Comparison of ENCODE assay signal across 15 cellular contexts in genomic region chr4:152172146-152172545, GRCh38.
DNase-seq lines count a peak whose midpoint lies in the region; ATAC-seq and TF ChIP-seq lines count a peak whose summit lies in the region.
"Had no signal": no experiment of that assay in that cellular context is flagged by ENCODE, and none has a peak within 500 bp of the region (broad histone marks: within the 10 kb centered on the region; RNA-seq: fewer than 3 reads in every experiment).

No MANE protein-coding gene starts in this region.

- DNase-seq in COLO829 (ENCODE audit: low spot score) (peak; percentile 34), HAP-1 (ENCODE audit: low spot score in 2 of 2) (peak; percentile 66 to 77), NCI-H526 treated with DMSO at 0.1 percent for 48 hours (lab: John Stamatoyannopoulos, UW) (peak; percentile 70), endodermal cell (peak; percentile 13), Ammon's horn (ENCODE audit: low spot score) (no peak), left colon (no peak), NCI-H2227 treated with DMSO at 0.1 percent for 48 hours (lab: John Stamatoyannopoulos, UW) (no peak)
- DNase-seq: Caco-2; CD4-positive, alpha-beta memory T cell; H7 had no signal

- no peak overlapping the region for H3K27ac Mint-ChIP-seq in endodermal cell
- H3K27ac Mint-ChIP-seq: GM23338, IgD-negative memory B cell had no signal

- H3K4me3 ChIP-seq in HAP-1, result no peak overlapping the region
- H3K4me3 ChIP-seq in endodermal cell (ENCODE audit: low read length), result no peak overlapping the region
- H3K4me3 ChIP-seq: GM23338 had no signal

- H3K36me3 Mint-ChIP-seq in endodermal cell (ENCODE audit: low read depth), result no peaks in the 10 kb centered on the region
- H3K36me3 Mint-ChIP-seq: CD4-positive, alpha-beta memory T cell had no signal

- in situ Hi-C loops in HAP-1 (cut with MboI; ENCODE audit: low sequenced_read_pairs), result no loop called here

- intact Hi-C loops in left colon (cut with DNase I, micrococcal nuclease), result no loop called here

- H3K4me1 Mint-ChIP-seq in endodermal cell, result peaks cover 8% of the 10 kb centered on the region
- H3K4me1 Mint-ChIP-seq: IgD-negative memory B cell had no signal

- H3K27me3 ChIP-seq in HAP-1 (ENCODE audit: low read depth) (no peaks in the 10 kb centered on the region), endodermal cell (ENCODE audit: control insufficient read depth, insufficient read depth, low read length, poor library complexity, severe bottlenecking) (no peaks in the 10 kb centered on the region)
- H3K27me3 ChIP-seq: BE2C had no signal

- H3K27ac ChIP-seq in endodermal cell (ENCODE audit: low read depth, low read length), result no peak overlapping the region
- H3K27ac ChIP-seq: C4-2B had no signal

- H3K36me3 ChIP-seq in HAP-1 (replicated peaks), result no peaks in the 10 kb centered on the region
- H3K36me3 ChIP-seq in endodermal cell (ENCODE audit: control insufficient read depth, insufficient read depth, low read length), result no peaks in the 10 kb centered on the region
- H3K36me3 ChIP-seq: BE2C had no signal

- no peak overlapping the region for H3K4me3 Mint-ChIP-seq in endodermal cell
- H3K4me3 Mint-ChIP-seq: CD4-positive, alpha-beta memory T cell; GM23338; IgD-negative memory B cell had no signal

- WGBS in endodermal cell (ENCODE audit: insufficient coverage in 1 of 2, insufficient read length in 1 of 2), 2 experiments, result 85 to 92% methylated on average over 5 of the region's 6 CpGs

- no peaks in the 10 kb centered on the region for H3K27me3 Mint-ChIP-seq in endodermal cell (ENCODE audit: insufficient read depth)

- H3K4me1 ChIP-seq in HAP-1, result peaks cover 7% of the 10 kb centered on the region
- no peaks in the 10 kb centered on the region for H3K4me1 ChIP-seq in endodermal cell (ENCODE audit: control insufficient read depth, insufficient read depth, low read length)
- H3K4me1 ChIP-seq: Caco-2 had no signal

- no peak for ATAC-seq in left colon
- no peak for ATAC-seq in SK-N-SH treated with all-trans-retinoic acid at 6 μM for 48 hours
- ATAC-seq: GM23338 had no signal

- H3K9ac ChIP-seq in endodermal cell (ENCODE audit: extremely low read depth, low read length, poor library complexity, severe bottlenecking), result no peak overlapping the region

- TF ChIP-seq CTCF in endodermal cell (conservative IDR thresholded peaks at IDR 0.05), result no peak

- H3K9me3 Mint-ChIP-seq in endodermal cell, result no peaks in the 10 kb centered on the region
- H3K9me3 Mint-ChIP-seq: GM23338 had no signal

- no peaks in the 10 kb centered on the region for H3K9me3 ChIP-seq in HAP-1
- H3K9me3 ChIP-seq in endodermal cell (ENCODE audit: control insufficient read depth, low read length), result no peaks in the 10 kb centered on the region
- H3K9me3 ChIP-seq: BE2C, Caco-2 had no signal

TF ChIP-seq in SK-N-SH treated with all-trans-retinoic acid at 6 μM for 48 hours, 23 proteins besides CTCF, POLR2A, EP300 and RAD21:
- TF ChIP-seq, protein P1, sequence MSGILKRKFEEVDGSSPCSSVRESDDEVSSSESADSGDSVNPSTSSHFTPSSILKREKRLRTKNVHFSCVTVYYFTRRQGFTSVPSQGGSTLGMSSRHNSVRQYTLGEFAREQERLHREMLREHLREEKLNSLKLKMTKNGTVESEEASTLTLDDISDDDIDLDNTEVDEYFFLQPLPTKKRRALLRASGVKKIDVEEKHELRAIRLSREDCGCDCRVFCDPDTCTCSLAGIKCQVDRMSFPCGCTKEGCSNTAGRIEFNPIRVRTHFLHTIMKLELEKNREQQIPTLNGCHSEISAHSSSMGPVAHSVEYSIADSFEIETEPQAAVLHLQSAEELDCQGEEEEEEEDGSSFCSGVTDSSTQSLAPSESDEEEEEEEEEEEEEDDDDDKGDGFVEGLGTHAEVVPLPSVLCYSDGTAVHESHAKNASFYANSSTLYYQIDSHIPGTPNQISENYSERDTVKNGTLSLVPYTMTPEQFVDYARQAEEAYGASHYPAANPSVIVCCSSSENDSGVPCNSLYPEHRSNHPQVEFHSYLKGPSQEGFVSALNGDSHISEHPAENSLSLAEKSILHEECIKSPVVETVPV (CRISPR knock-in tag; IDR thresholded peaks at IDR 0.05), result no peak
- no peak for TF ChIP-seq ZNF8 (CRISPR knock-in tag; IDR thresholded peaks at IDR 0.05)
- TF ChIP-seq, protein P2, sequence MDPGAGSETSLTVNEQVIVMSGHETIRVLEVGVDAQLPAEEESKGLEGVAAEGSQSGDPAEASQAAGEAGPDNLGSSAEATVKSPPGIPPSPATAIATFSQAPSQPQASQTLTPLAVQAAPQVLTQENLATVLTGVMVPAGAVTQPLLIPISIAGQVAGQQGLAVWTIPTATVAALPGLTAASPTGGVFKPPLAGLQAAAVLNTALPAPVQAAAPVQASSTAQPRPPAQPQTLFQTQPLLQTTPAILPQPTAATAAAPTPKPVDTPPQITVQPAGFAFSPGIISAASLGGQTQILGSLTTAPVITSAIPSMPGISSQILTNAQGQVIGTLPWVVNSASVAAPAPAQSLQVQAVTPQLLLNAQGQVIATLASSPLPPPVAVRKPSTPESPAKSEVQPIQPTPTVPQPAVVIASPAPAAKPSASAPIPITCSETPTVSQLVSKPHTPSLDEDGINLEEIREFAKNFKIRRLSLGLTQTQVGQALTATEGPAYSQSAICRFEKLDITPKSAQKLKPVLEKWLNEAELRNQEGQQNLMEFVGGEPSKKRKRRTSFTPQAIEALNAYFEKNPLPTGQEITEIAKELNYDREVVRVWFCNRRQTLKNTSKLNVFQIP (CRISPR knock-in tag; IDR thresholded peaks at IDR 0.05; ENCODE audit: borderline replicate concordance, low read depth), result no peak
- TF ChIP-seq TSHZ2 (CRISPR knock-in tag; IDR thresholded peaks at IDR 0.05), result no peak
- TF ChIP-seq ZC3H10 (CRISPR knock-in tag; IDR thresholded peaks at IDR 0.05), result no peak
- no peak for TF ChIP-seq ZNF70 (CRISPR knock-in tag; IDR thresholded peaks at IDR 0.05)
- no peak for TF ChIP-seq BACH2 (CRISPR knock-in tag; IDR thresholded peaks at IDR 0.05; ENCODE audit: borderline replicate concordance)
- TF ChIP-seq CREB5 (CRISPR knock-in tag; IDR thresholded peaks at IDR 0.05; ENCODE audit: low read depth), result no peak
- TF ChIP-seq, protein P3, sequence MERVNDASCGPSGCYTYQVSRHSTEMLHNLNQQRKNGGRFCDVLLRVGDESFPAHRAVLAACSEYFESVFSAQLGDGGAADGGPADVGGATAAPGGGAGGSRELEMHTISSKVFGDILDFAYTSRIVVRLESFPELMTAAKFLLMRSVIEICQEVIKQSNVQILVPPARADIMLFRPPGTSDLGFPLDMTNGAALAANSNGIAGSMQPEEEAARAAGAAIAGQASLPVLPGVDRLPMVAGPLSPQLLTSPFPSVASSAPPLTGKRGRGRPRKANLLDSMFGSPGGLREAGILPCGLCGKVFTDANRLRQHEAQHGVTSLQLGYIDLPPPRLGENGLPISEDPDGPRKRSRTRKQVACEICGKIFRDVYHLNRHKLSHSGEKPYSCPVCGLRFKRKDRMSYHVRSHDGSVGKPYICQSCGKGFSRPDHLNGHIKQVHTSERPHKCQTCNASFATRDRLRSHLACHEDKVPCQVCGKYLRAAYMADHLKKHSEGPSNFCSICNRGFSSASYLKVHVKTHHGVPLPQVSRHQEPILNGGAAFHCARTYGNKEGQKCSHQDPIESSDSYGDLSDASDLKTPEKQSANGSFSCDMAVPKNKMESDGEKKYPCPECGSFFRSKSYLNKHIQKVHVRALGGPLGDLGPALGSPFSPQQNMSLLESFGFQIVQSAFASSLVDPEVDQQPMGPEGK (CRISPR knock-in tag; IDR thresholded peaks at IDR 0.05; ENCODE audit: borderline replicate concordance), result no peak
- TF ChIP-seq OSR1 (CRISPR knock-in tag; IDR thresholded peaks at IDR 0.05), result no peak

Comparison
In these comparisons a context has a peak if more than half of its experiments do, and no peak if none do; other contexts are left out.
1. DNase-seq: peak in COLO829 (single experiment), HAP-1 (2 of 2), NCI-H526 treated with DMSO at 0.1 percent for 48 hours (single experiment) and endodermal cell (single experiment); none in Ammon's horn (single experiment), left colon (0 of 2) and NCI-H2227 treated with DMSO at 0.1 percent for 48 hours (single experiment).